8 cellular contexts compared by ENCODE assay signal in the genomic region with DNA sequence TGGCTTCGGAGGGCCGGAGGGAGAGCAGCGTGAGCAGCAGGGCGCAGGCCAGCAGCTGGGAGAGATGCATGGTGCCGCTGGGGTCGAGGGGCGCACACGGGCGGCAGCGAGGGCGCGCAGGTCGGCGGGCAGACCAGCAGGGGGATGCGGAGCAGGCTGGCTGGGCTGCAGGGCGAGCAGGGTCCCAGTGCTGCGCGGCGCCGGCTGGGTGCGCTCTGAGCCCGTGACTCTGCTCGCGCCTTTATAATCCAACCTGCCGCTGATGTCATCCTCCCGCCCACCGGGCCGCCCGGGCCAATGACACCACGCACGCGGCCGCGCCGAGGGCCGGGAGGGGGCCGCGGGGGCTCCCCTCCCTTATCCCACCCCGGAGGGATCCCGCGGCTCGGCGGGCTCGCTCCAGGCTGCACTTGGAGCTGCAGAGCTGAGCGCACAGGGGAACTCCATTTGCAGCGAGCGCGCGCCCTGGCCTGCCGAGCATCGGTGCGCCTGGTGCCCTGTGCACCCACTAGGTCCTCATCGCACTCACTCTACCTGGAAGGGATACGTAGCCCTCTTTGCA. TPM values are rescaled to one million over a fixed set of nuclear protein-coding genes. Genes with fewer than 3 reads are reported as not detected.
DNase-seq lines count a peak whose midpoint lies in the region; ATAC-seq and TF ChIP-seq lines count a peak whose summit lies in the region.

A gene with protein sequence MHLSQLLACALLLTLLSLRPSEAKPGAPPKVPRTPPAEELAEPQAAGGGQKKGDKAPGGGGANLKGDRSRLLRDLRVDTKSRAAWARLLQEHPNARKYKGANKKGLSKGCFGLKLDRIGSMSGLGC (minus strand): TSS at position 217 of the 562 bp plus-strand sequence. CDS start 147 bp downstream, at position 70.

- H3K9me3 ChIP-seq in endocrine pancreas (ENCODE audit: control insufficient read depth, low read length), result no peaks in the 10 kb centered on the region

- H3K4me3 Mint-ChIP-seq in mesothelial cell of epicardium, result peak within 1 kb of the TSS; percentile 73

- H3K9ac ChIP-seq in endocrine pancreas (ENCODE audit: control insufficient read depth, insufficient read depth, low read length), result peak within 1 kb of the TSS; percentile 44

- no peaks in the 10 kb centered on the region for H3K4me1 ChIP-seq in endocrine pancreas (ENCODE audit: control insufficient read depth, insufficient read depth, low read length)

- peaks cover 8% of the 10 kb centered on the region for H3K27me3 ChIP-seq in endocrine pancreas (ENCODE audit: control insufficient read depth, insufficient read depth, low read length)

- H3K27ac Mint-ChIP-seq in mesothelial cell of epicardium, result no peak within 1 kb of the TSS

- ATAC-seq in HG02870 (IDR thresholded peaks at IDR 0.05; ENCODE audit: unreplicated experiment) (peak; percentile 44), GM18520 (IDR thresholded peaks at IDR 0.05; ENCODE audit: unreplicated experiment) (no peak)

- H3K36me3 Mint-ChIP-seq in mesothelial cell of epicardium, result no peaks in the 10 kb centered on the region

- peaks cover 88% of the 10 kb centered on the region for H3K27me3 Mint-ChIP-seq in mesothelial cell of epicardium (ENCODE audit: low read depth)

- H3K36me3 ChIP-seq in endocrine pancreas (ENCODE audit: control insufficient read depth, insufficient read depth, low read length), result no peaks in the 10 kb centered on the region

- peaks cover 8% of the 10 kb centered on the region for H3K4me1 Mint-ChIP-seq in mesothelial cell of epicardium

- H3K9me3 Mint-ChIP-seq in mesothelial cell of epicardium, result no peaks in the 10 kb centered on the region

- TF ChIP-seq CTCF in mesothelial cell of epicardium (IDR thresholded peaks at IDR 0.05; ENCODE audit: unreplicated experiment), result peak; percentile 9

- DNase-seq in EH (ENCODE audit: low read depth) (peak; percentile 57), NCI-H345 (lab: John Stamatoyannopoulos, UW) (peak; percentile 80), mesothelial cell of epicardium (ENCODE audit: low spot score in 2 of 2, unreplicated experiment in 2 of 2) (peak; percentile 59 to 78)
- peak; percentile 42 to 46 for DNase-seq in activated CD4-positive, alpha-beta T cell treated with anti-CD3 and anti-CD28 coated beads, Interleukin-2, amount 50 U/mL, for 4 hours
- DNase-seq in stimulated activated CD8-positive, alpha-beta memory T cell treated with anti-CD3 and anti-CD28 coated beads, Interleukin-4, amount 100 ng/mL, for 48 hours, result peak; percentile 85

- H3K4me3 ChIP-seq in endocrine pancreas (ENCODE audit: control insufficient read depth, insufficient read depth, low read length), result no peak within 1 kb of the TSS

RNA-seq across cellular contexts. Expression of the gene that starts here (rescaled TPM):
- 0.72 to 0.80 TPM (median 0.73 TPM) in 3 replicates for total RNA-seq in mesothelial cell of epicardium

Comparison
In these comparisons a context has a peak if more than half of its experiments do, and no peak if none do; other contexts are left out.
1. Peak in DNase-seq in mesothelial cell of epicardium; RNA of the gene not detected or under 1 TPM.